In the genomic region with DNA sequence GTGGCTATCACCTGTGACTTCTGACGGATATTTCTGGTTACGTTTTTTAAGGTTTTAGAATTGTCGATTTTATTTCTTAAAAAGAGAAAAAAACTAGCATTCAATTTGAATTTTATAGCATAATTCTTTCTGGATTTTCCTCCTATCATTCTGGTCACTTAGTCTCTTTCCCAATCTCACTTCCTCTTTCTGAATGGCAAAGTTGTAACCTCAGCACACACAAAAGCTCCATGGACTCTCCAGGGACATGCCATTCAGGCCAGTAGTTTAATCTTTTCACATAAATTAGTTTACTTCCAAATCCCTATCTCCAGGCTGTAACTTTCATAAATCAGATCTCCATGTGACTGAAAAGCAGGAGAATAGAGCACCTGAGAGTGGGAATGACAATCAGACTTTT, we compare ENCODE assay signal across 16 cellular contexts.
A peak's percentile ranks its signal among the peaks of the same experiment; 100 is the strongest.
DNase-seq lines count a peak whose midpoint lies in the region; ATAC-seq and TF ChIP-seq lines count a peak whose summit lies in the region.
"Had no signal": no experiment of that assay in that cellular context is flagged by ENCODE, and none has a peak within 500 bp of the region (broad histone marks: within the 10 kb centered on the region; RNA-seq: fewer than 3 reads in every experiment).

No MANE protein-coding gene starts in this region.

- no peaks in the 10 kb centered on the region for H3K9me3 Mint-ChIP-seq in activated CD8-positive, alpha-beta memory T cell treated with anti-CD3 and anti-CD28 coated beads, Interleukin-2, amount 10 ng/mL, durations not matched to agents 7 days and 5 days (ENCODE audit: low read depth)
- H3K9me3 Mint-ChIP-seq in natural killer cell = no peaks in the 10 kb centered on the region
- H3K9me3 Mint-ChIP-seq: IgD-negative memory B cell had no signal

- DNase-seq in CD1c-positive myeloid dendritic cell (ENCODE audit: extremely low spot score) = peak; percentile 46
- DNase-seq in MV-4-11 (lab: John Stamatoyannopoulos, UW) = peak; percentile 58
- peak; percentile 84 for DNase-seq in SKM-1 treated with dmso at 0.1 percent for 144 hours (lab: John Stamatoyannopoulos, UW; ENCODE audit: unreplicated experiment)
- DNase-seq in pons (ENCODE audit: low spot score) = peak; percentile 24
- DNase-seq in activated CD8-positive, alpha-beta memory T cell treated with anti-CD3 and anti-CD28 coated beads, Interleukin-2, amount 10 ng/mL, durations not matched to agents 7 days and 5 days = no peak
- no peak for DNase-seq in A172 (ENCODE audit: low spot score)
- no peak for DNase-seq in natural killer cell
- DNase-seq in NCI-H2029 (lab: John Stamatoyannopoulos, UW) = no peak
- DNase-seq: BE2C, EL, NCI-H1105 treated with DMSO at 0.1 percent for 48 hours, NCI-H187, NCI-H446 treated with DMSO at 0.1 percent for 48 hours, NCI-H748 treated with DMSO at 0.1 percent for 48 hours, T-helper 1 cell had no signal

- ATAC-seq in activated CD8-positive, alpha-beta memory T cell treated with anti-CD3 and anti-CD28 coated beads, Interleukin-2, amount 10 ng/mL, durations not matched to agents 7 days and 5 days = no peak
- ATAC-seq in natural killer cell = no peak

- no peak overlapping the region for H3K27ac Mint-ChIP-seq in activated CD8-positive, alpha-beta memory T cell treated with anti-CD3 and anti-CD28 coated beads, Interleukin-2, amount 10 ng/mL, durations not matched to agents 7 days and 5 days
- H3K27ac Mint-ChIP-seq in natural killer cell = no peak overlapping the region
- H3K27ac Mint-ChIP-seq: IgD-negative memory B cell had no signal

- H3K4me1 Mint-ChIP-seq in activated CD8-positive, alpha-beta memory T cell treated with anti-CD3 and anti-CD28 coated beads, Interleukin-2, amount 10 ng/mL, durations not matched to agents 7 days and 5 days = peaks cover 6% of the 10 kb centered on the region
- peaks cover 13 to 14% of the 10 kb centered on the region in 2 donors for H3K4me1 Mint-ChIP-seq in natural killer cell
- H3K4me1 Mint-ChIP-seq: IgD-negative memory B cell had no signal

- TF ChIP-seq CTCF in natural killer cell (IDR thresholded peaks at IDR 0.05) = no peak

- CTCF ChIA-PET in activated CD8-positive, alpha-beta memory T cell treated with anti-CD3 and anti-CD28 coated beads, Interleukin-2, amount 10 ng/mL, durations not matched to agents 7 days and 5 days (lab: Charles Lee) = interaction anchor here (1.3 kb wide), 1 partner anchor 19 kb away, joined by 3 read pairs; no protein-coding TSS in a partner anchor

- peaks cover 24% of the 10 kb centered on the region for H3K36me3 Mint-ChIP-seq in activated CD8-positive, alpha-beta memory T cell treated with anti-CD3 and anti-CD28 coated beads, Interleukin-2, amount 10 ng/mL, durations not matched to agents 7 days and 5 days
- no peaks in the 10 kb centered on the region for H3K36me3 Mint-ChIP-seq in natural killer cell
- H3K36me3 Mint-ChIP-seq: IgD-negative memory B cell had no signal

- H3K4me3 Mint-ChIP-seq in activated CD8-positive, alpha-beta memory T cell treated with anti-CD3 and anti-CD28 coated beads, Interleukin-2, amount 10 ng/mL, durations not matched to agents 7 days and 5 days = no peak overlapping the region
- H3K4me3 Mint-ChIP-seq in natural killer cell = no peak overlapping the region
- H3K4me3 Mint-ChIP-seq: IgD-negative memory B cell had no signal

- intact Hi-C loops in natural killer cell (cut with micrococcal nuclease) = no loop called here

- H3K27me3 Mint-ChIP-seq in activated CD8-positive, alpha-beta memory T cell treated with anti-CD3 and anti-CD28 coated beads, Interleukin-2, amount 10 ng/mL, durations not matched to agents 7 days and 5 days = no peaks in the 10 kb centered on the region
- no peaks in the 10 kb centered on the region for H3K27me3 Mint-ChIP-seq in natural killer cell (ENCODE audit: low read depth in 2 of 2)
- H3K27me3 Mint-ChIP-seq: IgD-negative memory B cell had no signal

Comparison
In these comparisons a context has a peak if more than half of its experiments do, and no peak if none do; other contexts are left out.
1. DNase-seq: peak in CD1c-positive myeloid dendritic cell (single experiment), MV-4-11 (single experiment), SKM-1 treated with dmso at 0.1 percent for 144 hours (single experiment) and pons (single experiment); none in activated CD8-positive, alpha-beta memory T cell treated with anti-CD3 and anti-CD28 coated beads, Interleukin-2, amount 10 ng/mL, durations not matched to agents 7 days and 5 days (single experiment), A172 (single experiment), natural killer cell (single experiment) and NCI-H2029 (single experiment).